Comparison of ENCODE assay signal across 18 cellular contexts in genomic region chr5:173660481-173661280, GRCh38.
"Had no signal": no experiment of that assay in that cellular context is flagged by ENCODE, and none has a peak within 500 bp of the region (broad histone marks: within the 10 kb centered on the region; RNA-seq: fewer than 3 reads in every experiment).

No MANE protein-coding gene starts in this region.

- H3K9me3 ChIP-seq: adrenal gland, lower lobe of right lung, thoracic aorta, upper lobe of right lung had no signal

- H3K36me3 ChIP-seq: adrenal gland, cardiac muscle cell, lower lobe of right lung, thoracic aorta, upper lobe of right lung, WERI-Rb-1 had no signal

- H3K4me3 ChIP-seq: adrenal gland, cardiac muscle cell, lower lobe of right lung, skin epidermis, thoracic aorta, upper lobe of right lung had no signal

- ATAC-seq: activated naive CD4-positive, alpha-beta T cell treated with anti-CD3 and anti-CD28 coated beads, Interleukin-2, amount 50 U/mL, for 72 hours; activated T-cell treated with anti-CD3 and anti-CD28 coated beads, Interleukin-2, amount 50 U/mL, for 72 hours; lower lobe of right lung; natural killer cell; right cardiac atrium; upper lobe of right lung had no signal

- H3K4me3 Mint-ChIP-seq: activated T-cell treated with anti-CD3 and anti-CD28 coated beads, Interleukin-2, amount 50 U/mL, for 72 hours; natural killer cell had no signal

- H3K4me1 Mint-ChIP-seq: natural killer cell had no signal

- H3K27ac ChIP-seq: adrenal gland, cardiac muscle cell, epithelial cell of prostate, lower lobe of right lung, skin epidermis, thoracic aorta, upper lobe of right lung, WERI-Rb-1 had no signal

- DNase-seq: activated CD4-positive, alpha-beta T cell treated with anti-CD3 and anti-CD28 coated beads for 1 hour; activated CD8-positive, alpha-beta memory T cell treated with anti-CD3 and anti-CD28 coated beads for 24 hours; activated effector memory CD4-positive, alpha-beta T cell treated with anti-CD3 and anti-CD28 coated beads, Interleukin-2, amount 50 U/mL, for 16 hours; activated T-cell treated with anti-CD3 and anti-CD28 coated beads, Interleukin-2, amount 50 U/mL, for 72 hours; foreskin fibroblast; hippocampal formation; lower lobe of right lung; natural killer cell; right cardiac atrium; T-helper 2 cell; upper lobe of right lung; WERI-Rb-1 had no signal

- H3K9me3 Mint-ChIP-seq: activated naive CD4-positive, alpha-beta T cell treated with anti-CD3 and anti-CD28 coated beads, Interleukin-2, amount 50 U/mL, for 72 hours; activated T-cell treated with anti-CD3 and anti-CD28 coated beads, Interleukin-2, amount 50 U/mL, for 72 hours; natural killer cell had no signal

- H3K4me1 ChIP-seq: lower lobe of right lung, upper lobe of right lung had no signal

- H3K27me3 ChIP-seq: adrenal gland, cardiac muscle cell, upper lobe of right lung had no signal

- H3K36me3 Mint-ChIP-seq: activated naive CD4-positive, alpha-beta T cell treated with anti-CD3 and anti-CD28 coated beads, Interleukin-2, amount 50 U/mL, for 72 hours; natural killer cell had no signal

- H3K27ac Mint-ChIP-seq: activated naive CD4-positive, alpha-beta T cell treated with anti-CD3 and anti-CD28 coated beads, Interleukin-2, amount 50 U/mL, for 72 hours; activated T-cell treated with anti-CD3 and anti-CD28 coated beads, Interleukin-2, amount 50 U/mL, for 72 hours; natural killer cell had no signal
